24 cellular contexts compared by ENCODE assay signal in genomic region chr5:91535508-91535907, GRCh38.
"Had no signal": no experiment of that assay in that cellular context is flagged by ENCODE, and none has a peak within 500 bp of the region (broad histone marks: within the 10 kb centered on the region; RNA-seq: fewer than 3 reads in every experiment).

No MANE protein-coding gene starts in this region.

- H3K4me3 Mint-ChIP-seq: dendritic cell treated with granulocyte-macrophage colony-stimulating factor and Interleukin-4, amounts not matched to agents 40 ng/mL and 50 ng/mL, for 4 days; effector memory CD8-positive, alpha-beta T cell; naive thymus-derived CD8-positive, alpha-beta T cell; neural progenitor cell; stimulated activated naive B cell treated with anti-CD40 and anti-IgM and Interleukin-4, amounts not matched to agents 10 μg/mL and 1 μg/mL and 100 μg/mL, for 72 hours; stimulated activated naive CD8-positive, alpha-beta T cell treated with anti-CD3 and anti-CD28 coated beads, Interleukin-15, amount 100 ng/mL, for 72 hours had no signal

- H3K4me1 Mint-ChIP-seq: stimulated activated naive B cell treated with anti-CD40 and anti-IgM and Interleukin-4, amounts not matched to agents 10 μg/mL and 1 μg/mL and 100 μg/mL, for 72 hours; stimulated activated naive CD8-positive, alpha-beta T cell treated with anti-CD3 and anti-CD28 coated beads, Interleukin-15, amount 100 ng/mL, for 72 hours had no signal

- H3K27ac Mint-ChIP-seq: dendritic cell treated with granulocyte-macrophage colony-stimulating factor and Interleukin-4, amounts not matched to agents 40 ng/mL and 50 ng/mL, for 4 days; effector memory CD8-positive, alpha-beta T cell; progenitor cell of endocrine pancreas; stimulated activated naive B cell treated with anti-CD40 and anti-IgM and Interleukin-4, amounts not matched to agents 10 μg/mL and 1 μg/mL and 100 μg/mL, for 72 hours; stimulated activated naive CD8-positive, alpha-beta T cell treated with anti-CD3 and anti-CD28 coated beads, Interleukin-15, amount 100 ng/mL, for 72 hours had no signal

- H3K4me3 ChIP-seq: esophagus muscularis mucosa, gastrocnemius medialis, heart right ventricle, mucosa of descending colon, neural progenitor cell, pancreas, right lobe of liver, testis, tibial nerve, upper lobe of right lung, vagina had no signal

- H3K27me3 Mint-ChIP-seq: dendritic cell treated with granulocyte-macrophage colony-stimulating factor and Interleukin-4, amounts not matched to agents 40 ng/mL and 50 ng/mL, for 4 days; effector memory CD8-positive, alpha-beta T cell; progenitor cell of endocrine pancreas; stimulated activated naive B cell treated with anti-CD40 and anti-IgM and Interleukin-4, amounts not matched to agents 10 μg/mL and 1 μg/mL and 100 μg/mL, for 72 hours; stimulated activated naive CD8-positive, alpha-beta T cell treated with anti-CD3 and anti-CD28 coated beads, Interleukin-15, amount 100 ng/mL, for 72 hours had no signal

- FAIRE-seq: pancreas had no signal

- H3K9me3 ChIP-seq: esophagus muscularis mucosa, gastrocnemius medialis, heart right ventricle, mucosa of descending colon, pancreas, right lobe of liver, testis, tibial nerve, upper lobe of right lung, vagina had no signal

- H3K9ac ChIP-seq: neural progenitor cell had no signal

- H2AFZ ChIP-seq: neural progenitor cell had no signal

- H3K27ac ChIP-seq: epithelial cell of prostate, esophagus muscularis mucosa, gastrocnemius medialis, heart right ventricle, neural progenitor cell, pancreas, right lobe of liver, testis, tibial nerve, upper lobe of right lung, vagina had no signal

- H3K36me3 ChIP-seq: esophagus muscularis mucosa, gastrocnemius medialis, heart right ventricle, neural progenitor cell, pancreas, right lobe of liver, tibial nerve, upper lobe of right lung, vagina had no signal

- H3K4me2 ChIP-seq: neural progenitor cell had no signal

- ATAC-seq: effector memory CD8-positive, alpha-beta T cell; gastrocnemius medialis; heart right ventricle; left lobe of liver; mucosa of descending colon; naive thymus-derived CD8-positive, alpha-beta T cell; pancreas; right lobe of liver; stimulated activated naive B cell treated with anti-CD40 and anti-IgM and Interleukin-4, amounts not matched to agents 10 μg/mL and 1 μg/mL and 100 μg/mL, for 72 hours; stimulated activated naive CD8-positive, alpha-beta T cell treated with anti-CD3 and anti-CD28 coated beads, Interleukin-15, amount 100 ng/mL, for 72 hours; upper lobe of right lung had no signal

- H3K27me3 ChIP-seq: esophagus muscularis mucosa, gastrocnemius medialis, heart right ventricle, neural progenitor cell, pancreas, right lobe of liver, testis, tibial nerve, upper lobe of right lung, vagina had no signal

- H3K9me3 Mint-ChIP-seq: dendritic cell treated with granulocyte-macrophage colony-stimulating factor and Interleukin-4, amounts not matched to agents 40 ng/mL and 50 ng/mL, for 4 days; effector memory CD8-positive, alpha-beta T cell; naive thymus-derived CD8-positive, alpha-beta T cell; neural progenitor cell; stimulated activated naive CD8-positive, alpha-beta T cell treated with anti-CD3 and anti-CD28 coated beads, Interleukin-15, amount 100 ng/mL, for 72 hours had no signal

- H3K36me3 Mint-ChIP-seq: naive thymus-derived CD8-positive, alpha-beta T cell; neural progenitor cell; stimulated activated naive B cell treated with anti-CD40 and anti-IgM and Interleukin-4, amounts not matched to agents 10 μg/mL and 1 μg/mL and 100 μg/mL, for 72 hours had no signal

- DNase-seq: effector memory CD8-positive, alpha-beta T cell; gastrocnemius medialis; heart right ventricle; islet precursor cell; mucosa of descending colon; naive thymus-derived CD8-positive, alpha-beta T cell; occipital lobe; pancreas; retina; right lobe of liver; stimulated activated CD4-positive, alpha-beta T cell treated with anti-CD3 and anti-CD28 coated beads, Interleukin-2, amount 100 ng/mL, for 24 hours; stimulated activated CD4-positive, alpha-beta T cell treated with anti-CD3 and anti-CD28 coated beads, Interleukin-4, amount 100 ng/mL, for 4 hours; stimulated activated naive B cell treated with anti-CD40 and anti-IgM and Interleukin-4, amounts not matched to agents 10 μg/mL and 1 μg/mL and 100 μg/mL, for 72 hours; stimulated activated naive CD8-positive, alpha-beta T cell treated with anti-CD3 and anti-CD28 coated beads, Interleukin-15, amount 100 ng/mL, for 72 hours; testis; upper lobe of right lung had no signal

- H3K4me1 ChIP-seq: esophagus muscularis mucosa, gastrocnemius medialis, heart right ventricle, neural progenitor cell, pancreas, right lobe of liver, testis, tibial nerve, upper lobe of right lung, vagina had no signal
